22 cellular contexts compared by ENCODE assay signal in the genomic region with DNA sequence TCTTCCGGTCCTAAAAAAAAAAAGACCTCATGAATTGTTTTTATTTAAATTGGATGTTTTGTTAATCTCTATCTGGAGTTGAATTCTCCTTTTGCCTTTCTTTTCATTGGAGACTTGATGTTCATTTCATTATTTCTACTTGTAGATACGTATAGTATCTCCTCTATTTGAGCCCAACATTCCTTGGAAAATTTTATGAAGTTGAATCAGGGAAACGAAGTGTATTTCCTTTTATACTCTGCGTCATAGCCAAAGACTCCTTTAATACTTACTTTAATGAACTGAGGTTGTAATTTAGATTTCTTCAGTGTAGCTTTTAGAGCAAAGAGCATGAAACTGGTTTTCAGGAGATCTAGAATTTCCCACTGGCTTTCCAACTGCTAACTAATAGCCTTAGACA.
DNase-seq lines count a peak whose midpoint lies in the region; ATAC-seq and TF ChIP-seq lines count a peak whose summit lies in the region.
"Had no signal": no experiment of that assay in that cellular context is flagged by ENCODE, and none has a peak within 500 bp of the region (broad histone marks: within the 10 kb centered on the region; RNA-seq: fewer than 3 reads in every experiment).

No MANE protein-coding gene starts in this region.

- H3K79me2 ChIP-seq in parathyroid adenoma: peaks cover 5% of the 10 kb centered on the region

- no peaks in the 10 kb centered on the region for H3K27me3 ChIP-seq in left ventricle myocardium inferior (ENCODE audit: low read depth)
- H3K27me3 ChIP-seq in parathyroid adenoma (ENCODE audit: control insufficient read depth, insufficient read depth, low read length): no peaks in the 10 kb centered on the region
- no peaks in the 10 kb centered on the region for H3K27me3 ChIP-seq in brain microvascular endothelial cell (replicated peaks)
- H3K27me3 ChIP-seq: BLaER1 treated with 17β-estradiol and CSF1 and Interleukin-3, amounts not matched to agents 10 nM and 100 nM; SJCRH30 had no signal

- intact Hi-C loops in left ventricle myocardium inferior (cut with micrococcal nuclease) (no loop called here), cardiac septum (cut with DNase I) (loop anchor here (10.0 kb wide), 1 partner anchor 127 kb away; no protein-coding TSS in a partner anchor)

- H3K4me3 ChIP-seq in left ventricle myocardium inferior (peak overlapping the region; percentile 15), cardiac fibroblast (replicated peaks in 1 of 2; ENCODE audit: low read depth in 2 of 2, low read length in 2 of 2) (no peak overlapping the region), parathyroid adenoma (ENCODE audit: low read depth, low read length) (no peak overlapping the region), brain microvascular endothelial cell (ENCODE audit: low read depth, low read length) (no peak overlapping the region)
- H3K4me3 ChIP-seq: BLaER1 treated with 17β-estradiol and CSF1 and Interleukin-3, amounts not matched to agents 10 nM and 100 nM; GM12878; SJCRH30 had no signal

- peaks cover 65% of the 10 kb centered on the region for H3K4me1 ChIP-seq in left ventricle myocardium inferior
- H3K4me1 ChIP-seq in parathyroid adenoma: peaks cover 40% of the 10 kb centered on the region

- H3K36me3 ChIP-seq in left ventricle myocardium inferior (no peaks in the 10 kb centered on the region), parathyroid adenoma (ENCODE audit: control insufficient read depth, insufficient read depth, low read length) (no peaks in the 10 kb centered on the region), brain microvascular endothelial cell (replicated peaks) (no peaks in the 10 kb centered on the region)
- H3K36me3 ChIP-seq: BLaER1 treated with 17β-estradiol and CSF1 and Interleukin-3, amounts not matched to agents 10 nM and 100 nM had no signal

- DNase-seq in left ventricle myocardium inferior (no peak), cardiac septum (ENCODE audit: low spot score) (no peak), cardiac fibroblast (ENCODE audit: low read depth in 2 of 2) (peak; percentile 33 to 34), brain microvascular endothelial cell (no peak), epidermal melanocyte (ENCODE audit: insufficient read length, low spot score) (no peak), NCI-H2227 treated with DMSO at 0.1 percent for 48 hours (lab: John Stamatoyannopoulos, UW) (no peak)
- DNase-seq: 8988T; CD8-positive, alpha-beta memory T cell; DMS79; GDM1; Kasumi-1; NCI-H1417; NCI-H187 treated with DMSO at 0.1 percent for 48 hours; NCI-H2171; NCI-H748 treated with DMSO at 0.1 percent for 48 hours; RPMI8226; SJCRH30 had no signal

- H3K9me3 ChIP-seq in left ventricle myocardium inferior (replicated peaks) (no peaks in the 10 kb centered on the region), parathyroid adenoma (ENCODE audit: control insufficient read depth, low read length) (no peaks in the 10 kb centered on the region)
- H3K9me3 ChIP-seq: BLaER1 treated with 17β-estradiol and CSF1 and Interleukin-3, amounts not matched to agents 10 nM and 100 nM had no signal

- H2AFZ ChIP-seq in parathyroid adenoma: no peak overlapping the region

- no peak for TF ChIP-seq CTCF in left ventricle myocardium inferior (IDR thresholded peaks at IDR 0.05; ENCODE audit: borderline replicate concordance)
- TF ChIP-seq CTCF in cardiac fibroblast (IDR thresholded peaks at IDR 0.05; ENCODE audit: low read depth, low read length): no peak
- no peak for TF ChIP-seq CTCF in parathyroid adenoma (IDR thresholded peaks at IDR 0.05)
- TF ChIP-seq CTCF in brain microvascular endothelial cell (IDR thresholded peaks at IDR 0.05; ENCODE audit: low read depth, low read length, missing control alignments): no peak

- H3K27ac ChIP-seq in left ventricle myocardium inferior (replicated peaks) (peak overlapping the region; percentile 25), parathyroid adenoma (peak overlapping the region; percentile 73), brain microvascular endothelial cell (no peak overlapping the region)
- H3K27ac ChIP-seq: BLaER1 treated with 17β-estradiol and CSF1 and Interleukin-3, amounts not matched to agents 10 nM and 100 nM; HL-60; SJCRH30 had no signal

- peak overlapping the region; percentile 33 for H3K4me2 ChIP-seq in parathyroid adenoma (ENCODE audit: low read length)
- H3K4me2 ChIP-seq: BLaER1 treated with 17β-estradiol and CSF1 and Interleukin-3, amounts not matched to agents 10 nM and 100 nM had no signal

- H3K9ac ChIP-seq in parathyroid adenoma: no peak overlapping the region
- H3K9ac ChIP-seq: BLaER1 treated with 17β-estradiol and CSF1 and Interleukin-3, amounts not matched to agents 10 nM and 100 nM had no signal

- ATAC-seq in GM18868 (IDR thresholded peaks at IDR 0.05; ENCODE audit: unreplicated experiment): no peak
- ATAC-seq: GM12878 had no signal

- in situ Hi-C loops in brain microvascular endothelial cell (cut with HindIII; ENCODE audit: low pct_ligation_motif_present, low sequenced_read_pairs): no loop called here

Comparison
In these comparisons a context has a peak if more than half of its experiments do, and no peak if none do; other contexts are left out.
1. DNase-seq: peak in cardiac fibroblast (2 of 2); none in left ventricle myocardium inferior (single experiment), cardiac septum (single experiment), brain microvascular endothelial cell (single experiment), epidermal melanocyte (single experiment) and NCI-H2227 treated with DMSO at 0.1 percent for 48 hours (single experiment).